Comparison of ENCODE assay signal across 1 cellular context in genomic region chr14:31024042-31024480, GRCh38.
TF ChIP-seq lines count a peak whose summit lies in the region.

No MANE protein-coding gene starts in this region.

TF ChIP-seq in A549, 52 proteins besides CTCF, POLR2A, EP300 and RAD21 (continued from another document):
- TF ChIP-seq, protein P1, sequence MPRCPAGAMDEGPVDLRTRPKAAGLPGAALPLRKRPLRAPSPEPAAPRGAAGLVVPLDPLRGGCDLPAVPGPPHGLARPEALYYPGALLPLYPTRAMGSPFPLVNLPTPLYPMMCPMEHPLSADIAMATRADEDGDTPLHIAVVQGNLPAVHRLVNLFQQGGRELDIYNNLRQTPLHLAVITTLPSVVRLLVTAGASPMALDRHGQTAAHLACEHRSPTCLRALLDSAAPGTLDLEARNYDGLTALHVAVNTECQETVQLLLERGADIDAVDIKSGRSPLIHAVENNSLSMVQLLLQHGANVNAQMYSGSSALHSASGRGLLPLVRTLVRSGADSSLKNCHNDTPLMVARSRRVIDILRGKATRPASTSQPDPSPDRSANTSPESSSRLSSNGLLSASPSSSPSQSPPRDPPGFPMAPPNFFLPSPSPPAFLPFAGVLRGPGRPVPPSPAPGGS (IDR thresholded peaks at IDR 0.05) = no peak
- TF ChIP-seq HOXB13 (CRISPR knock-in tag; IDR thresholded peaks at IDR 0.05; ENCODE audit: low read depth) (no peak), ZSCAN20 (CRISPR knock-in tag; IDR thresholded peaks at IDR 0.05) (no peak), ZC3H11A (IDR thresholded peaks at IDR 0.05) (no peak), NFE2L2 (conservative IDR thresholded peaks at IDR 0.05; ENCODE audit: low read length) (no peak), KDM5A (IDR thresholded peaks at IDR 0.05) (no peak), CHD2 (IDR thresholded peaks at IDR 0.05; ENCODE audit: low read length, partially characterized antibody) (no peak), NR3C1 (IDR thresholded peaks at IDR 0.05) (no peak), MAZ (IDR thresholded peaks at IDR 0.05; ENCODE audit: borderline replicate concordance, low read depth, low read length) (no peak), JUNB (IDR thresholded peaks at IDR 0.05) (no peak), HOXB5 (CRISPR knock-in tag; IDR thresholded peaks at IDR 0.05) (no peak)
